Comparison of ENCODE assay signal across 27 cellular contexts in genomic region chr15:34719051-34719882, GRCh38. TPM values are rescaled to one million over a fixed set of nuclear protein-coding genes. Genes with fewer than 3 reads are reported as not detected.
DNase-seq lines count a peak whose midpoint lies in the region; ATAC-seq and TF ChIP-seq lines count a peak whose summit lies in the region.
"Had no signal": no experiment of that assay in that cellular context is flagged by ENCODE, and none has a peak within 500 bp of the region (broad histone marks: within the 10 kb centered on the region; RNA-seq: fewer than 3 reads in every experiment).

No MANE protein-coding gene starts in this region.

- H3K4me1 ChIP-seq in SK-N-SH (ENCODE audit: control insufficient read depth in 1 of 2, insufficient read depth in 2 of 2, low read depth in 1 of 2, low read length in 1 of 2) = peaks cover 10 to 17% of the 10 kb centered on the region in 2 experiments; a peak in 3 of 4 replicates
- no peaks in the 10 kb centered on the region for H3K4me1 ChIP-seq in endodermal cell (ENCODE audit: control insufficient read depth, insufficient read depth, low read length)
- peaks cover 37 to 53% of the 10 kb centered on the region in 2 donors for H3K4me1 ChIP-seq in gastrocnemius medialis
- peaks cover 0 to 11% (median 2%) of the 10 kb centered on the region in 6 donors for H3K4me1 ChIP-seq in spleen
- H3K4me1 ChIP-seq: testis had no signal

- H4K20me1 ChIP-seq in SK-N-SH (ENCODE audit: insufficient read depth) = no peaks in the 10 kb centered on the region

- 0 out of 2 replicates have a peak overlapping the region, but pooled peaks have one; percentile 8 for H3K4me2 ChIP-seq in SK-N-SH

- TF ChIP-seq CTCF in SK-N-SH (IDR thresholded peaks at IDR 0.05) (no peak), endodermal cell (conservative IDR thresholded peaks at IDR 0.05) (no peak), gastrocnemius medialis (IDR thresholded peaks at IDR 0.05 in 4 of 5, conservative IDR thresholded peaks at IDR 0.05 in 1 of 5) (no peak), spleen (IDR thresholded peaks at IDR 0.05 in 8 of 11, conservative IDR thresholded peaks at IDR 0.05 in 3 of 11) (no peak), coronary artery (IDR thresholded peaks at IDR 0.05) (no peak)

- H3K79me2 ChIP-seq in SK-N-SH (ENCODE audit: insufficient read depth) = no peaks in the 10 kb centered on the region

- TF ChIP-seq EP300 in SK-N-SH (IDR thresholded peaks at IDR 0.05; ENCODE audit: borderline replicate concordance in 1 of 2, low read depth in 1 of 2, low read length in 1 of 2) = no peak

- POLR2A ChIA-PET in SK-N-SH (lab: Yijun Ruan, JAX) = no interaction called here

- H3K27me3 ChIP-seq in SK-N-SH (ENCODE audit: insufficient read depth) (no peaks in the 10 kb centered on the region), endodermal cell (ENCODE audit: control insufficient read depth, insufficient read depth, low read length, poor library complexity, severe bottlenecking) (peaks cover 4% of the 10 kb centered on the region), gastrocnemius medialis (no peaks in the 10 kb centered on the region), spleen (replicated peaks in 1 of 7) (peaks cover 0 to 42% (median 5%) of the 10 kb centered on the region in 7 donors)
- H3K27me3 ChIP-seq: testis had no signal

- peaks cover 15% of the 10 kb centered on the region for H3K27me3 Mint-ChIP-seq in endodermal cell (ENCODE audit: insufficient read depth)

- no peak overlapping the region for H3K4me3 ChIP-seq in SK-N-SH (ENCODE audit: low read depth in 2 of 2, low read length in 1 of 2)
- no peak overlapping the region for H3K4me3 ChIP-seq in endodermal cell (ENCODE audit: low read length)
- no peak overlapping the region for H3K4me3 ChIP-seq in gastrocnemius medialis
- no peak overlapping the region for H3K4me3 ChIP-seq in spleen
- H3K4me3 ChIP-seq in coronary artery = no peak overlapping the region
- H3K4me3 ChIP-seq: mucosa of descending colon, testis had no signal

- DNase-seq in SK-N-SH (peak; percentile 14), NCI-H82 treated with DMSO at 0.1 percent for 48 hours (lab: John Stamatoyannopoulos, UW; ENCODE audit: unreplicated experiment) (peak; percentile 26), endodermal cell (no peak), gastrocnemius medialis (no peak), MV-4-11 (lab: John Stamatoyannopoulos, UW) (no peak), spleen (no peak), coronary artery (ENCODE audit: low spot score) (no peak)
- DNase-seq: activated CD4-positive, alpha-beta T cell treated with anti-CD3 and anti-CD28 coated beads for 4 hours; activated gamma-delta T cell treated with Interleukin-2 at 50 U/mL for 16 hours; activated T-cell treated with anti-CD3 and anti-CD28 coated beads, Interleukin-2, amount 50 U/mL, for 24 hours; CD4-positive, alpha-beta memory T cell; effector CD4-positive, alpha-beta T cell; kidney; mucosa of descending colon; NCI-H1105; NCI-H2029 treated with DMSO at 0.1 percent for 48 hours; NCI-H2227 treated with DMSO at 0.1 percent for 48 hours; NCI-H748 treated with DMSO at 0.1 percent for 48 hours; stimulated activated naive CD4-positive, alpha-beta T cell treated with Interleukin-2 at 50 U/mL for 16 hours; testis had no signal

- ATAC-seq in SK-N-SH treated with all-trans-retinoic acid at 6 μM for 48 hours = no peak
- no peak for ATAC-seq in gastrocnemius medialis
- ATAC-seq: mucosa of descending colon had no signal

- H3F3A ChIP-seq in SK-N-SH (replicated peaks; ENCODE audit: insufficient read depth) = peaks cover 13% of the 10 kb centered on the region

- intact Hi-C loops in gastrocnemius medialis (cut with DNase I; ENCODE audit: low total_unique reads) (loop anchor here (5.0 kb wide), 2 partner anchors 78 to 93 kb away; partner anchors contain the start of gene ACTC1), spleen (cut with DNase I; ENCODE audit: low total_unique reads) (no loop called here)

- H3K27ac ChIP-seq in SK-N-SH (ENCODE audit: low read depth in 2 of 2, low read length in 1 of 2) (no peak overlapping the region), endodermal cell (ENCODE audit: low read depth, low read length) (no peak overlapping the region), gastrocnemius medialis (peak overlapping the region in 3 of 4 donors; percentile 19 to 41 (median 24)), spleen (no peak overlapping the region), coronary artery (no peak overlapping the region)
- H3K27ac ChIP-seq: RWPE1, testis had no signal

- TF ChIP-seq RAD21 in SK-N-SH (IDR thresholded peaks at IDR 0.05; ENCODE audit: low read length) = no peak

- CTCF ChIA-PET in SK-N-SH (lab: Yijun Ruan, JAX) = interaction anchor here (1.3 to 2.8 kb wide), 2 partner anchors 11 to 13 kb away, joined by 4 to 32 read pairs; no protein-coding TSS in a partner anchor

- no peaks in the 10 kb centered on the region for H3K9me3 Mint-ChIP-seq in endodermal cell
- H3K9me3 Mint-ChIP-seq: activated T-cell treated with anti-CD3 and anti-CD28 coated beads, Interleukin-2, amount 50 U/mL, for 24 hours; IgD-negative memory B cell; nephron had no signal

- H3K27ac Mint-ChIP-seq in endodermal cell = peak overlapping the region; percentile 31
- H3K27ac Mint-ChIP-seq: activated T-cell treated with anti-CD3 and anti-CD28 coated beads, Interleukin-2, amount 50 U/mL, for 24 hours; CD4-positive, alpha-beta memory T cell; IgD-negative memory B cell had no signal

- no peaks in the 10 kb centered on the region for H3K36me3 Mint-ChIP-seq in endodermal cell (ENCODE audit: low read depth)
- H3K36me3 Mint-ChIP-seq: CD4-positive, alpha-beta memory T cell had no signal

- H3K4me1 Mint-ChIP-seq in endodermal cell = peaks cover 9% of the 10 kb centered on the region

- WGBS in SK-N-SH (ENCODE audit: low lambda C conversion rate) = no CpG with 5 or more reads among the region's 1 CpG
- 59 to 88% methylated on average over 1 of the region's 1 CpG for WGBS in endodermal cell (ENCODE audit: insufficient coverage in 1 of 2, insufficient read length in 1 of 2), 2 experiments
- 43 to 95% (median 76%) methylated on average over 1 of the region's 1 CpG; no CpG with 5 or more reads in 1 of the 5 donors for WGBS in spleen, 5 donors

- TF ChIP-seq POLR2A in gastrocnemius medialis (IDR thresholded peaks at IDR 0.05) (no peak), spleen (IDR thresholded peaks at IDR 0.05) (no peak)

- H3K9me3 ChIP-seq in SK-N-SH (no peaks in the 10 kb centered on the region), endodermal cell (ENCODE audit: control insufficient read depth, low read length) (no peaks in the 10 kb centered on the region), gastrocnemius medialis (no peaks in the 10 kb centered on the region), spleen (no peaks in the 10 kb centered on the region)
- H3K9me3 ChIP-seq: mucosa of descending colon, testis had no signal

- no peak overlapping the region for H3K9ac ChIP-seq in SK-N-SH
- H3K9ac ChIP-seq in endodermal cell (ENCODE audit: extremely low read depth, low read length, poor library complexity, severe bottlenecking) = no peak overlapping the region

- in situ Hi-C loops in gastrocnemius medialis (cut with MboI; ENCODE audit: low sequenced_read_pairs in 4 of 4) = no loop called here

- no peaks in the 10 kb centered on the region for H3K9me2 ChIP-seq in SK-N-SH

- H3K4me3 Mint-ChIP-seq in endodermal cell = no peak overlapping the region
- H3K4me3 Mint-ChIP-seq: activated T-cell treated with anti-CD3 and anti-CD28 coated beads, Interleukin-2, amount 50 U/mL, for 24 hours; CD4-positive, alpha-beta memory T cell; IgD-negative memory B cell had no signal

- H2AFZ ChIP-seq in SK-N-SH (ENCODE audit: low read depth) = peak overlapping the region; percentile 6; the same call in 1 of the 2 replicates

- H3K36me3 ChIP-seq in SK-N-SH (replicated peaks in 1 of 2; ENCODE audit: control insufficient read depth in 1 of 2, insufficient read depth in 2 of 2, low read length in 1 of 2) (no peaks in the 10 kb centered on the region), endodermal cell (ENCODE audit: control insufficient read depth, insufficient read depth, low read length) (no peaks in the 10 kb centered on the region), gastrocnemius medialis (no peaks in the 10 kb centered on the region), spleen (no peaks in the 10 kb centered on the region)

TF ChIP-seq in SK-N-SH, 30 proteins besides CTCF, POLR2A, EP300 and RAD21 (continues in another document):
- TF ChIP-seq GATA2 (CRISPR knock-in tag; IDR thresholded peaks at IDR 0.05) (no peak), SIN3A (IDR thresholded peaks at IDR 0.05; ENCODE audit: borderline replicate concordance, low read depth, low read length) (no peak), IRF3 (IDR thresholded peaks at IDR 0.05; ENCODE audit: low read depth, low read length) (no peak), MXI1 (IDR thresholded peaks at IDR 0.05; ENCODE audit: low read depth, low read length) (no peak)

TF ChIP-seq in SK-N-SH treated with all-trans-retinoic acid at 6 μM for 48 hours, 23 proteins besides CTCF, POLR2A, EP300 and RAD21 (continues in another document):
- no peak for TF ChIP-seq ZFP3 (CRISPR knock-in tag; IDR thresholded peaks at IDR 0.05)
- TF ChIP-seq OSR1 (CRISPR knock-in tag; IDR thresholded peaks at IDR 0.05) = no peak
- no peak for TF ChIP-seq BACH2 (CRISPR knock-in tag; IDR thresholded peaks at IDR 0.05; ENCODE audit: borderline replicate concordance)
- TF ChIP-seq ZFP30 (CRISPR knock-in tag; IDR thresholded peaks at IDR 0.05) = no peak
- TF ChIP-seq ZNF8 (CRISPR knock-in tag; IDR thresholded peaks at IDR 0.05) = no peak
- no peak for TF ChIP-seq CSDC2 (CRISPR knock-in tag; IDR thresholded peaks at IDR 0.05)
- no peak for TF ChIP-seq ESRRG (CRISPR knock-in tag; IDR thresholded peaks at IDR 0.05)
- no peak for TF ChIP-seq PPARA (CRISPR knock-in tag; IDR thresholded peaks at IDR 0.05; ENCODE audit: borderline replicate concordance)
- no peak for TF ChIP-seq ARNTL (CRISPR knock-in tag; IDR thresholded peaks at IDR 0.05; ENCODE audit: borderline replicate concordance, low read depth)

RNA-seq across cellular contexts. Expression of gene GJD2, which starts 35.5 kb away (rescaled TPM):
- polyA plus RNA-seq in SK-N-SH (2012; rRNA removed) (not detected in 2 replicates), spleen (under 1 TPM in 1 of 3 donors, not detected in 2; 0.02 TPM)
- polyA plus RNA-seq in SK-N-SH (2012; cell fraction: cytosol; rRNA removed) = 0.04 TPM in 1 of 2 replicates, not detected in the other
- polyA plus RNA-seq in SK-N-SH (2012; cell fraction: nucleus; rRNA removed) = 0.01 TPM in 1 of 2 replicates, not detected in the other
- total RNA-seq in endodermal cell (not detected), gastrocnemius medialis (not detected), spleen (not detected)
- polyA plus RNA-seq in endodermal cell (2013, experiment 1 of 2) = 0.64 TPM
- polyA plus RNA-seq in endodermal cell (2013, experiment 2 of 2) = 0.54 TPM
- total RNA-seq: CD4-positive, alpha-beta memory T cell; epithelial cell of proximal tubule; kidney; lung microvascular endothelial cell; mucosa of descending colon; T-helper 2 cell treated with Interferon-gamma antibody and Interleukin-4, amounts not matched to agents 100 ng/mL and 5 ng/mL, for 36 hours had no signal
- polyA plus RNA-seq: CD4-positive, alpha-beta memory T cell; IgD-negative memory B cell had no signal

Comparison
In these comparisons a context has a peak if more than half of its experiments do, and no peak if none do; other contexts are left out.
1. DNase-seq: peak in SK-N-SH (single experiment) and NCI-H82 treated with DMSO at 0.1 percent for 48 hours (single experiment); none in endodermal cell (single experiment), gastrocnemius medialis (0 of 2), MV-4-11 (single experiment), spleen (single experiment) and coronary artery (single experiment).
2. H3K27ac ChIP-seq: peak in gastrocnemius medialis (3 of 4); none in SK-N-SH (0 of 2), endodermal cell (single experiment), spleen (0 of 8) and coronary artery (0 of 2).